ENCODE assay signal across 22 cellular contexts in genomic region chr15:71538181-71538580, GRCh38.
"Had no signal": no experiment of that assay in that cellular context is flagged by ENCODE, and none has a peak within 500 bp of the region (broad histone marks: within the 10 kb centered on the region; RNA-seq: fewer than 3 reads in every experiment).

No MANE protein-coding gene starts in this region.

- ATAC-seq: activated CD8-positive, alpha-beta T cell treated with anti-CD3 and anti-CD28 coated beads, Interleukin-2, amount 10 ng/mL, durations not matched to agents 7 days and 5 days; activated T-cell treated with anti-CD3 and anti-CD28 coated beads, Interleukin-2, amount 50 U/mL, for 72 hours; right lobe of liver had no signal

- H3K4me1 Mint-ChIP-seq: activated CD4-positive, alpha-beta T cell treated with anti-CD3 and anti-CD28 coated beads, Interleukin-2, amount 10 ng/mL, durations not matched to agents 24 days and 14 days had no signal

- H3K4me1 ChIP-seq: prostate gland, right lobe of liver, suprapubic skin had no signal

- DNase-seq: activated CD4-positive, alpha-beta T cell treated with anti-CD3 and anti-CD28 coated beads, Interleukin-2, amount 10 ng/mL, durations not matched to agents 24 days and 14 days; activated CD4-positive, CD25-positive, alpha-beta regulatory T cell; activated CD8-positive, alpha-beta memory T cell treated with anti-CD3 and anti-CD28 coated beads, Interleukin-2, amount 50 U/mL, for 4 hours; activated CD8-positive, alpha-beta T cell treated with anti-CD3 and anti-CD28 coated beads, Interleukin-2, amount 10 ng/mL, durations not matched to agents 7 days and 5 days; activated gamma-delta T cell treated with Interleukin-2 at 50 U/mL for 16 hours; activated T-cell treated with anti-CD3 and anti-CD28 coated beads, Interleukin-2, amount 50 U/mL, for 72 hours; amniotic stem cell; brain microvascular endothelial cell; cerebellar nuclear complex; effector memory CD4-positive, alpha-beta T cell; hippocampal formation; kidney glomerular epithelial cell; mesendoderm; nephron progenitor cell; right lobe of liver; T-helper 2 cell; trophoblast cell had no signal

- H3K36me3 Mint-ChIP-seq: activated naive CD8-positive, alpha-beta T cell had no signal

- H3K4me3 ChIP-seq: prostate gland, right lobe of liver, suprapubic skin had no signal

- H3K27ac ChIP-seq: brain microvascular endothelial cell, prostate gland, right lobe of liver, suprapubic skin had no signal

- H3K9me3 Mint-ChIP-seq: activated CD4-positive, alpha-beta T cell treated with anti-CD3 and anti-CD28 coated beads, Interleukin-2, amount 10 ng/mL, durations not matched to agents 24 days and 14 days had no signal

- H3K27me3 ChIP-seq: brain microvascular endothelial cell, right lobe of liver, suprapubic skin had no signal

- H3K4me3 Mint-ChIP-seq: activated CD4-positive, alpha-beta T cell treated with anti-CD3 and anti-CD28 coated beads, Interleukin-2, amount 10 ng/mL, durations not matched to agents 24 days and 14 days; activated CD8-positive, alpha-beta T cell treated with anti-CD3 and anti-CD28 coated beads, Interleukin-2, amount 10 ng/mL, durations not matched to agents 7 days and 5 days; activated naive CD8-positive, alpha-beta T cell; activated T-cell treated with anti-CD3 and anti-CD28 coated beads, Interleukin-2, amount 50 U/mL, for 72 hours; nephron progenitor cell; stimulated activated naive CD8-positive, alpha-beta T cell treated with anti-CD3 and anti-CD28 coated beads, Interleukin-15, Interleukin-2, amounts not matched to agents 100 ng/mL and 50 ng/mL, for 24 hours had no signal

- FAIRE-seq: TTC549 had no signal

- H3K27ac Mint-ChIP-seq: activated CD4-positive, alpha-beta T cell treated with anti-CD3 and anti-CD28 coated beads, Interleukin-2, amount 10 ng/mL, durations not matched to agents 24 days and 14 days; activated CD8-positive, alpha-beta T cell treated with anti-CD3 and anti-CD28 coated beads, Interleukin-2, amount 10 ng/mL, durations not matched to agents 7 days and 5 days; activated naive CD8-positive, alpha-beta T cell; activated T-cell treated with anti-CD3 and anti-CD28 coated beads, Interleukin-2, amount 50 U/mL, for 72 hours; stimulated activated naive CD8-positive, alpha-beta T cell treated with anti-CD3 and anti-CD28 coated beads, Interleukin-15, Interleukin-2, amounts not matched to agents 100 ng/mL and 50 ng/mL, for 24 hours had no signal

- H3K36me3 ChIP-seq: brain microvascular endothelial cell, prostate gland, right lobe of liver, suprapubic skin had no signal

- H3K9me3 ChIP-seq: prostate gland, right lobe of liver, suprapubic skin had no signal
